In genomic region chr12:88458327-88458726, GRCh38 we compare ENCODE assay signal across 8 cellular contexts.
"Had no signal": no experiment of that assay in that cellular context is flagged by ENCODE, and none has a peak within 500 bp of the region (broad histone marks: within the 10 kb centered on the region; RNA-seq: fewer than 3 reads in every experiment).

No MANE protein-coding gene starts in this region.

- FAIRE-seq: G401.6, GM12878, GM12891, GM12892, GM18507, GM19239 had no signal

- H3K4me3 ChIP-seq: GM12878 had no signal

- ATAC-seq: GM12878 had no signal

- DNase-seq: GDM1, GF-D8 had no signal
